In genomic region chrX:57368158-57368557, GRCh38 we compare ENCODE assay signal across 1 cellular context.
TF ChIP-seq lines count a peak whose summit lies in the region.

No MANE protein-coding gene starts in this region.

TF ChIP-seq in IMR-90, 13 proteins besides CTCF, POLR2A, EP300 and RAD21 (continued from another document):
- TF ChIP-seq SMC3 (IDR thresholded peaks at IDR 0.05; ENCODE audit: low read depth, low read length), result no peak
- no peak for TF ChIP-seq CHD1 (IDR thresholded peaks at IDR 0.05; ENCODE audit: low read depth, low read length)
- no peak for TF ChIP-seq FOS (IDR thresholded peaks at IDR 0.05; ENCODE audit: low read depth, low read length)
TF ChIP-seq in IMR-90: peak in this region for 0.
